In genomic region chr7:111238891-111239290, GRCh38 we compare ENCODE assay signal across 10 cellular contexts.
DNase-seq lines count a peak whose midpoint lies in the region; TF ChIP-seq lines count a peak whose summit lies in the region.
"Had no signal": no experiment of that assay in that cellular context is flagged by ENCODE, and none has a peak within 500 bp of the region (broad histone marks: within the 10 kb centered on the region; RNA-seq: fewer than 3 reads in every experiment).

No MANE protein-coding gene starts in this region.

- in situ Hi-C loops in G401 (cut with HindIII; ENCODE audit: low sequenced_read_pairs): no loop called here

- POLR2A ChIA-PET in HEK293 (lab: Yijun Ruan, JAX): no interaction called here

- no peaks in the 10 kb centered on the region for H3K36me3 ChIP-seq in HEK293 (ENCODE audit: control insufficient read depth in 2 of 2, insufficient read depth in 1 of 2, low read length in 2 of 2)
- no peaks in the 10 kb centered on the region for H3K36me3 ChIP-seq in adipocyte (ENCODE audit: control insufficient read depth, insufficient read depth, low read length, severe bottlenecking)
- no peaks in the 10 kb centered on the region for H3K36me3 ChIP-seq in ovary
- H3K36me3 ChIP-seq in BE2C: no peaks in the 10 kb centered on the region

- no peak overlapping the region for H3K4me3 ChIP-seq in HEK293 (ENCODE audit: low read depth, low read length)
- H3K4me3 ChIP-seq in adipocyte (ENCODE audit: low read length): peak overlapping the region; percentile 76
- H3K4me3 ChIP-seq in fibroblast of the aortic adventitia (ENCODE audit: low read depth, low read length): peak overlapping the region; percentile 20
- H3K4me3 ChIP-seq in ovary: peak overlapping the region; percentile 12
- no peak overlapping the region for H3K4me3 ChIP-seq in BE2C (ENCODE audit: low read depth, low read length)

- H3K4me1 ChIP-seq in HEK293 (ENCODE audit: control insufficient read depth, insufficient read depth, low read length): no peaks in the 10 kb centered on the region
- peaks cover 15% of the 10 kb centered on the region for H3K4me1 ChIP-seq in adipocyte (ENCODE audit: control insufficient read depth, insufficient read depth, low read length)
- no peaks in the 10 kb centered on the region for H3K4me1 ChIP-seq in ovary (ENCODE audit: insufficient read depth)
- peaks cover 13% of the 10 kb centered on the region for H3K4me1 ChIP-seq in BE2C

- no peak overlapping the region for H3K27ac ChIP-seq in HEK293 (ENCODE audit: extremely low read depth, low read depth, low read length)
- no peak overlapping the region for H3K27ac ChIP-seq in ovary
- H3K27ac ChIP-seq: HL-60 had no signal

- 39 to 51% (median 49%) methylated on average over 1 of the region's 1 CpG for WGBS in ovary, 3 donors

- H3K9me3 ChIP-seq in HEK293 (ENCODE audit: control insufficient read depth, insufficient read depth, low read depth, low read length): no peaks in the 10 kb centered on the region
- no peaks in the 10 kb centered on the region for H3K9me3 ChIP-seq in adipocyte (ENCODE audit: control insufficient read depth, low read length)
- no peaks in the 10 kb centered on the region for H3K9me3 ChIP-seq in ovary
- no peaks in the 10 kb centered on the region for H3K9me3 ChIP-seq in BE2C

- intact Hi-C loops in ovary (cut with DNase I): no loop called here

- no peak for TF ChIP-seq EP300 in ovary (IDR thresholded peaks at IDR 0.05)

- TF ChIP-seq POLR2A in ovary (IDR thresholded peaks at IDR 0.05): no peak

- TF ChIP-seq CTCF in HEK293 (tag by site-specific recombination; IDR thresholded peaks at IDR 0.05) (no peak), fibroblast of the aortic adventitia (IDR thresholded peaks at IDR 0.05; ENCODE audit: insufficient read depth, low read length) (no peak), ovary (IDR thresholded peaks at IDR 0.05) (no peak), BE2C (IDR thresholded peaks at IDR 0.05; ENCODE audit: low read depth, low read length) (no peak)

- DNase-seq in adipocyte (ENCODE audit: low read depth) (peak; percentile 45), fibroblast of the aortic adventitia (ENCODE audit: low read depth) (peak; percentile 69), ovary (no peak), G401 (ENCODE audit: low spot score) (no peak), NCI-H128 (lab: John Stamatoyannopoulos, UW; ENCODE audit: unreplicated experiment) (no peak), dedifferentiated amniotic fluid mesenchymal stem cell (ENCODE audit: extremely low spot score) (no peak), BE2C (no peak)
- DNase-seq: RPMI8226 had no signal

- CTCF ChIA-PET in HEK293 (lab: Yijun Ruan, JAX): no interaction called here

- H3K27me3 ChIP-seq in adipocyte (replicated peaks; ENCODE audit: control insufficient read depth, insufficient read depth, low read length) (no peaks in the 10 kb centered on the region), ovary (no peaks in the 10 kb centered on the region), BE2C (no peaks in the 10 kb centered on the region)

- H3K9ac ChIP-seq in adipocyte (ENCODE audit: low read length): peak overlapping the region; percentile 45

TF ChIP-seq in HEK293, 187 proteins besides CTCF, POLR2A, EP300 and RAD21:
- 0 out of 2 replicates have a peak, but pooled peaks have one; percentile 13 for TF ChIP-seq PRDM1 (tag by site-specific recombination; IDR thresholded peaks at IDR 0.05)
- TF ChIP-seq, protein P1, sequence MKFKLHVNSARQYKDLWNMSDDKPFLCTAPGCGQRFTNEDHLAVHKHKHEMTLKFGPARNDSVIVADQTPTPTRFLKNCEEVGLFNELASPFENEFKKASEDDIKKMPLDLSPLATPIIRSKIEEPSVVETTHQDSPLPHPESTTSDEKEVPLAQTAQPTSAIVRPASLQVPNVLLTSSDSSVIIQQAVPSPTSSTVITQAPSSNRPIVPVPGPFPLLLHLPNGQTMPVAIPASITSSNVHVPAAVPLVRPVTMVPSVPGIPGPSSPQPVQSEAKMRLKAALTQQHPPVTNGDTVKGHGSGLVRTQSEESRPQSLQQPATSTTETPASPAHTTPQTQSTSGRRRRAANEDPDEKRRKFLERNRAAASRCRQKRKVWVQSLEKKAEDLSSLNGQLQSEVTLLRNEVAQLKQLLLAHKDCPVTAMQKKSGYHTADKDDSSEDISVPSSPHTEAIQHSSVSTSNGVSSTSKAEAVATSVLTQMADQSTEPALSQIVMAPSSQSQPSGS (tag by site-specific recombination; IDR thresholded peaks at IDR 0.05; ENCODE audit: low read depth): no peak
- TF ChIP-seq ZNF776 (tag by site-specific recombination; IDR thresholded peaks at IDR 0.05; ENCODE audit: borderline replicate concordance): no peak

Comparison
In these comparisons a context has a peak if more than half of its experiments do, and no peak if none do; other contexts are left out.
1. H3K4me3 ChIP-seq: peak in adipocyte (single experiment), fibroblast of the aortic adventitia (single experiment) and ovary (single experiment); none in HEK293 (single experiment) and BE2C (single experiment).
2. DNase-seq: peak in adipocyte (single experiment) and fibroblast of the aortic adventitia (single experiment); none in ovary (0 of 5), G401 (single experiment), NCI-H128 (single experiment), dedifferentiated amniotic fluid mesenchymal stem cell (single experiment) and BE2C (single experiment).